In genomic region chr20:44885392-44886275, GRCh38 we compare ENCODE assay signal across 8 cellular contexts. TPM values are rescaled to one million over a fixed set of nuclear protein-coding genes. Genes with fewer than 3 reads are reported as not detected.
A peak's percentile ranks its signal among the peaks of the same experiment; 100 is the strongest.
DNase-seq lines count a peak whose midpoint lies in the region; ATAC-seq and TF ChIP-seq lines count a peak whose summit lies in the region.

Gene YWHAB (plus strand): TSS chr20:44885705. CDS start chr20:44901534, 15,829 bp downstream.

- WGBS in mesenchymal stem cell: under 1% methylated on average over 70 of the region's 89 CpGs

- H3K27ac Mint-ChIP-seq in effector memory CD8-positive, alpha-beta T cell: peak within 1 kb of the TSS; percentile 96 to 97

- H3K27ac ChIP-seq in mesenchymal stem cell (ENCODE audit: low read length, poor library complexity, severe bottlenecking): peak within 1 kb of the TSS; percentile 88

- peak within 1 kb of the TSS; percentile 99 for H4K8ac ChIP-seq in mesenchymal stem cell (ENCODE audit: low read length)

- peak within 1 kb of the TSS; percentile 91 for H4K91ac ChIP-seq in mesenchymal stem cell (ENCODE audit: low read length)

- peak; percentile 98 for DNase-seq in COLO829 (ENCODE audit: low spot score)
- peak; percentile 98 for DNase-seq in GM20000 (ENCODE audit: low spot score)
- peak; percentile 95 for DNase-seq in HT1080 (ENCODE audit: low read depth)
- DNase-seq in NOMO-1 treated with DMSO at 0.1 percent for 48 hours (lab: John Stamatoyannopoulos, UW; ENCODE audit: unreplicated experiment): peak; percentile 98
- DNase-seq in activated CD8-positive, alpha-beta memory T cell treated with anti-CD3 and anti-CD28 coated beads for 4 hours (ENCODE audit: low read depth in 2 of 2): peak; percentile 94 to 95
- peak; percentile 95 to 98 (median 97) for DNase-seq in effector memory CD8-positive, alpha-beta T cell
- DNase-seq in mesenchymal stem cell: peak; percentile 98
- peak; percentile 97 for DNase-seq in stimulated activated CD8-positive, alpha-beta memory T cell treated with anti-CD3 and anti-CD28 coated beads, Interleukin-12 subunit alpha, Interleukin-12 subunit beta, amount 100 ng/mL, for 4 hours (ENCODE audit: low read depth)

- peaks cover 0 to 18% of the 10 kb centered on the region in 2 experiments for H3K36me3 ChIP-seq in mesenchymal stem cell (ENCODE audit: control insufficient read depth in 1 of 2, insufficient read depth in 2 of 2, low read depth in 1 of 2, low read length in 2 of 2)

- no peaks in the 10 kb centered on the region for H3K27me3 ChIP-seq in mesenchymal stem cell (ENCODE audit: control insufficient read depth in 1 of 2, insufficient read depth in 1 of 2, low read length in 2 of 2)

- H3K23ac ChIP-seq in mesenchymal stem cell (ENCODE audit: low read length in 2 of 2): peak within 1 kb of the TSS in 1 of 2 experiments; percentile 99

- peaks cover 25 to 56% of the 10 kb centered on the region in 2 donors for H3K4me1 Mint-ChIP-seq in effector memory CD8-positive, alpha-beta T cell (ENCODE audit: low read depth in 2 of 2)

- peak within 1 kb of the TSS; percentile 88 to 100 for H3K4ac ChIP-seq in mesenchymal stem cell (ENCODE audit: low read depth in 1 of 2, low read length in 2 of 2)

- H3K9me3 Mint-ChIP-seq in effector memory CD8-positive, alpha-beta T cell: no peaks in the 10 kb centered on the region

- H3K4me3 Mint-ChIP-seq in effector memory CD8-positive, alpha-beta T cell: peak within 1 kb of the TSS; percentile 97 to 98

- H3K79me1 ChIP-seq in mesenchymal stem cell (replicated peaks; ENCODE audit: low read length, poor library complexity, severe bottlenecking): no peaks in the 10 kb centered on the region

- H2AFZ ChIP-seq in mesenchymal stem cell (ENCODE audit: low read depth, low read length): peak within 1 kb of the TSS; percentile 91

- H2BK120ac ChIP-seq in mesenchymal stem cell (ENCODE audit: low read depth, low read length): peak within 1 kb of the TSS; percentile 89

- peak; percentile 92 for ATAC-seq in effector memory CD8-positive, alpha-beta T cell (replicated peaks)

- peak within 1 kb of the TSS in 1 of 2 experiments; percentile 91 for H3K14ac ChIP-seq in mesenchymal stem cell (ENCODE audit: low read length in 2 of 2)

- peak within 1 kb of the TSS in 1 of 2 experiments; percentile 71 for H2BK12ac ChIP-seq in mesenchymal stem cell (ENCODE audit: low read length in 2 of 2)

- peak within 1 kb of the TSS; percentile 89 to 96 for H3K4me3 ChIP-seq in mesenchymal stem cell (ENCODE audit: insufficient read depth in 1 of 2, low read depth in 1 of 2, low read length in 2 of 2)

- H2AK5ac ChIP-seq in mesenchymal stem cell (ENCODE audit: low read length, severe bottlenecking): peak within 1 kb of the TSS; percentile 78

- H3K18ac ChIP-seq in mesenchymal stem cell (ENCODE audit: low read depth in 1 of 2, low read length in 2 of 2): peak within 1 kb of the TSS; percentile 87 to 94

- H3K4me2 ChIP-seq in mesenchymal stem cell (ENCODE audit: low read length, poor library complexity, severe bottlenecking): peak within 1 kb of the TSS; percentile 80

- peaks cover 2% of the 10 kb centered on the region for H3K4me1 ChIP-seq in mesenchymal stem cell (ENCODE audit: control insufficient read depth, insufficient read depth, low read depth, low read length)

- H3K9me3 ChIP-seq in mesenchymal stem cell (ENCODE audit: control insufficient read depth, low read length): no peaks in the 10 kb centered on the region

- H3K36me3 Mint-ChIP-seq in effector memory CD8-positive, alpha-beta T cell (ENCODE audit: insufficient read depth): peaks cover 21% of the 10 kb centered on the region

- TF ChIP-seq CTCF in GM20000 (IDR thresholded peaks at IDR 0.05; ENCODE audit: extremely low read depth, missing control alignments): no peak

- peak within 1 kb of the TSS; percentile 96 for H2BK5ac ChIP-seq in mesenchymal stem cell (ENCODE audit: low read depth, low read length, poor library complexity, severe bottlenecking)

- peak within 1 kb of the TSS; percentile 58 for H2BK15ac ChIP-seq in mesenchymal stem cell (ENCODE audit: low read depth, poor library complexity, severe bottlenecking)

- H3K9ac ChIP-seq in mesenchymal stem cell (ENCODE audit: low read length): peak within 1 kb of the TSS; percentile 97

- H3K27me3 Mint-ChIP-seq in effector memory CD8-positive, alpha-beta T cell: no peaks in the 10 kb centered on the region

RNA-seq across cellular contexts. Expression of gene YWHAB, which starts in this region (rescaled TPM):
- total RNA-seq in HT1080 (2014; rRNA removed; shearing (Covaris generic)): 78.0 and 139 TPM in 2 replicates
- 226 and 262 TPM in 2 replicates for polyA plus RNA-seq in HT1080 (2015; cell fraction: cytosol; rRNA removed)
- polyA plus RNA-seq in HT1080 (2015; cell fraction: nucleus; rRNA removed): 168 and 178 TPM in 2 replicates
- polyA plus RNA-seq in mesenchymal stem cell (2013, experiment 1 of 2): 244 TPM
- polyA plus RNA-seq in mesenchymal stem cell (2013, experiment 2 of 2): 253 TPM

Comparison
In these comparisons a context has a peak if more than half of its experiments do, and no peak if none do; other contexts are left out.
1. Peak in every context shown above with its lines: DNase-seq, ATAC-seq, H3K4me3 ChIP-seq and H3K27ac ChIP-seq.